Comparison of ENCODE assay signal across 10 cellular contexts in genomic region chr9:98429613-98430012, GRCh38.
DNase-seq lines count a peak whose midpoint lies in the region; ATAC-seq lines count a peak whose summit lies in the region.
"Had no signal": no experiment of that assay in that cellular context is flagged by ENCODE, and none has a peak within 500 bp of the region (broad histone marks: within the 10 kb centered on the region; RNA-seq: fewer than 3 reads in every experiment).

No MANE protein-coding gene starts in this region.

- ATAC-seq in GM21529 (IDR thresholded peaks at IDR 0.05; ENCODE audit: unreplicated experiment) = no peak
- ATAC-seq in GM21717 (IDR thresholded peaks at IDR 0.05; ENCODE audit: unreplicated experiment) = no peak
- ATAC-seq: activated CD4-positive, CD25-positive, alpha-beta regulatory T cell treated with anti-CD3 and anti-CD28 coated beads, Interleukin-2, amount 50 U/mL, for 24 hours; stimulated activated naive B cell treated with anti-CD40 and anti-IgM and Interleukin-4, amounts not matched to agents 10 μg/mL and 1 μg/mL and 100 μg/mL, for 72 hours had no signal

- DNase-seq in EH (ENCODE audit: low read depth) (peak; percentile 85), NCI-H82 (lab: John Stamatoyannopoulos, UW) (peak; percentile 91), fibroblast of gingiva (ENCODE audit: low read depth) (peak; percentile 56), renal cortical epithelial cell (ENCODE audit: low read depth) (peak; percentile 70), dedifferentiated amniotic fluid mesenchymal stem cell (ENCODE audit: extremely low spot score) (no peak)
- no peak for DNase-seq in activated CD4-positive, CD25-positive, alpha-beta regulatory T cell (lab: John Stamatoyannopoulos, UW)
- DNase-seq: stimulated activated naive B cell treated with anti-CD40 and anti-IgM and Interleukin-4, amounts not matched to agents 10 μg/mL and 1 μg/mL and 100 μg/mL, for 72 hours had no signal

Comparison
In these comparisons a context has a peak if more than half of its experiments do, and no peak if none do; other contexts are left out.
1. DNase-seq: peak in EH (single experiment), NCI-H82 (single experiment), fibroblast of gingiva (single experiment) and renal cortical epithelial cell (single experiment); none in dedifferentiated amniotic fluid mesenchymal stem cell (single experiment) and activated CD4-positive, CD25-positive, alpha-beta regulatory T cell (0 of 4).